ENCODE assay signal across 9 cellular contexts in genomic region chr15:80234883-80235282, GRCh38. TPM values are rescaled to one million over a fixed set of nuclear protein-coding genes. Genes with fewer than 3 reads are reported as not detected.
DNase-seq lines count a peak whose midpoint lies in the region; ATAC-seq and TF ChIP-seq lines count a peak whose summit lies in the region.
"Had no signal": no experiment of that assay in that cellular context is flagged by ENCODE, and none has a peak within 500 bp of the region (broad histone marks: within the 10 kb centered on the region; RNA-seq: fewer than 3 reads in every experiment).

No MANE protein-coding gene starts in this region.

- H3K27ac ChIP-seq in esophagus squamous epithelium, result no peak overlapping the region
- H3K27ac ChIP-seq: SK-N-MC had no signal

- no CpG with 5 or more reads among the region's 4 CpGs for WGBS in esophagus squamous epithelium, 2 donors

- peaks cover 0 to 60% (median 0%) of the 10 kb centered on the region in 4 donors for H3K27me3 ChIP-seq in esophagus squamous epithelium

- H3K9me3 ChIP-seq in esophagus squamous epithelium, result no peaks in the 10 kb centered on the region

- H3K36me3 ChIP-seq in esophagus squamous epithelium, result no peaks in the 10 kb centered on the region

- intact Hi-C loops in esophagus squamous epithelium (cut with DNase I), result no loop called here

- TF ChIP-seq CTCF in esophagus squamous epithelium (IDR thresholded peaks at IDR 0.05), result peak in 5 of 6 experiments; percentile 25 to 61 (median 49)

- peak; percentile 30 for DNase-seq in EL
- DNase-seq in HUDEP-2 (lab: John Stamatoyannopoulos, UW; ENCODE audit: unreplicated experiment in 76 of 76), result peak in 44 of 76 experiments; percentile 2 to 66 (median 33)
- DNase-seq in activated CD4-positive, alpha-beta T cell treated with anti-CD3 and anti-CD28 coated beads, Interleukin-2, amount 50 U/mL, for 4 hours, result peak; percentile 22 to 35
- DNase-seq in esophagus squamous epithelium (lab: John Stamatoyannopoulos, UW), result no peak
- DNase-seq in stimulated activated CD4-positive, alpha-beta T cell treated with anti-CD3 and anti-CD28 coated beads, Interleukin-12 subunit alpha, Interleukin-12 subunit beta, amount 100 ng/mL, for 48 hours (ENCODE audit: low read depth in 2 of 3, low spot score in 1 of 3), result peak; percentile 25 to 40 (median 26)
- no peak for DNase-seq in middle frontal gyrus (ENCODE audit: extremely low spot score, low spot score)
- DNase-seq in T1000 (lab: John Stamatoyannopoulos, UW), result no peak

- no peaks in the 10 kb centered on the region for H3K4me1 ChIP-seq in esophagus squamous epithelium

- TF ChIP-seq POLR2A in esophagus squamous epithelium (IDR thresholded peaks at IDR 0.05) (no peak), GM18505 (IDR thresholded peaks at IDR 0.05; ENCODE audit: borderline replicate concordance, extremely low read depth, insufficient read depth, insufficient read length) (no peak)

- no peak overlapping the region for H3K4me3 ChIP-seq in esophagus squamous epithelium
- H3K4me3 ChIP-seq: SK-N-MC had no signal

- no peak for ATAC-seq in GM18505 (IDR thresholded peaks at IDR 0.05; ENCODE audit: unreplicated experiment)

RNA-seq across cellular contexts. Expression of gene CTXND1, which starts 17.1 kb away (rescaled TPM):
- not detected for total RNA-seq in esophagus squamous epithelium

Comparison
In these comparisons a context has a peak if more than half of its experiments do, and no peak if none do; other contexts are left out.
1. DNase-seq: peak in EL (single experiment), HUDEP-2 (44 of 76), activated CD4-positive, alpha-beta T cell treated with anti-CD3 and anti-CD28 coated beads, Interleukin-2, amount 50 U/mL, for 4 hours (2 of 2) and stimulated activated CD4-positive, alpha-beta T cell treated with anti-CD3 and anti-CD28 coated beads, Interleukin-12 subunit alpha, Interleukin-12 subunit beta, amount 100 ng/mL, for 48 hours (3 of 3); none in esophagus squamous epithelium (single experiment), middle frontal gyrus (single experiment) and T1000 (single experiment).